Comparison of ENCODE assay signal across 8 cellular contexts in genomic region chr4:4542824-4543485, GRCh38. TPM values are rescaled to one million over a fixed set of nuclear protein-coding genes. Genes with fewer than 3 reads are reported as not detected.
DNase-seq lines count a peak whose midpoint lies in the region; ATAC-seq and TF ChIP-seq lines count a peak whose summit lies in the region.

No MANE protein-coding gene starts in this region.

- no peaks in the 10 kb centered on the region for H3K9me3 Mint-ChIP-seq in stimulated activated naive B cell treated with anti-CD40 and anti-IgM and Interleukin-4, amounts not matched to agents 10 μg/mL and 1 μg/mL and 100 μg/mL, for 72 hours

- H3K4me1 Mint-ChIP-seq in stimulated activated naive B cell treated with anti-CD40 and anti-IgM and Interleukin-4, amounts not matched to agents 10 μg/mL and 1 μg/mL and 100 μg/mL, for 72 hours = peaks cover 32 to 52% of the 10 kb centered on the region in 2 donors

- in situ Hi-C loops in KBM-7 (cut with MboI; ENCODE audit: low pct_unique_long_range_greater_than_20kb, low sequenced_read_pairs) = no loop called here

- peak overlapping the region; percentile 97 for H3K27ac Mint-ChIP-seq in stimulated activated naive B cell treated with anti-CD40 and anti-IgM and Interleukin-4, amounts not matched to agents 10 μg/mL and 1 μg/mL and 100 μg/mL, for 72 hours

- ATAC-seq in foreskin keratinocyte (peak; percentile 12), HG03432 (IDR thresholded peaks at IDR 0.05; ENCODE audit: unreplicated experiment) (no peak), GM18907 (IDR thresholded peaks at IDR 0.05; ENCODE audit: unreplicated experiment) (no peak)
- ATAC-seq in stimulated activated naive B cell treated with anti-CD40 and anti-IgM and Interleukin-4, amounts not matched to agents 10 μg/mL and 1 μg/mL and 100 μg/mL, for 72 hours (replicated peaks) = no peak

- peaks cover 7% of the 10 kb centered on the region for H3K4me1 ChIP-seq in foreskin keratinocyte

- DNase-seq in NCI-H82 (lab: John Stamatoyannopoulos, UW) = peak; percentile 45
- DNase-seq in NCI-H82 treated with DMSO at 0.1 percent for 48 hours (lab: John Stamatoyannopoulos, UW; ENCODE audit: unreplicated experiment) = no peak
- peak; percentile 13 for DNase-seq in SK-N-DZ (ENCODE audit: low spot score)
- DNase-seq in foreskin keratinocyte = peak in 1 of 2 donors; percentile 2
- no peak for DNase-seq in stimulated activated naive B cell treated with anti-CD40 and anti-IgM and Interleukin-4, amounts not matched to agents 10 μg/mL and 1 μg/mL and 100 μg/mL, for 72 hours
- no peak for DNase-seq in KBM-7

- no peak for TF ChIP-seq CTCF in foreskin keratinocyte (conservative IDR thresholded peaks at IDR 0.05)

- no peaks in the 10 kb centered on the region for H3K27me3 Mint-ChIP-seq in stimulated activated naive B cell treated with anti-CD40 and anti-IgM and Interleukin-4, amounts not matched to agents 10 μg/mL and 1 μg/mL and 100 μg/mL, for 72 hours

- no peaks in the 10 kb centered on the region for H3K27me3 ChIP-seq in foreskin keratinocyte

- peaks cover 17 to 28% of the 10 kb centered on the region in 2 donors for H3K36me3 Mint-ChIP-seq in stimulated activated naive B cell treated with anti-CD40 and anti-IgM and Interleukin-4, amounts not matched to agents 10 μg/mL and 1 μg/mL and 100 μg/mL, for 72 hours

- peak overlapping the region; percentile 91 to 99 for H3K4me3 Mint-ChIP-seq in stimulated activated naive B cell treated with anti-CD40 and anti-IgM and Interleukin-4, amounts not matched to agents 10 μg/mL and 1 μg/mL and 100 μg/mL, for 72 hours

- no peak overlapping the region for H3K27ac ChIP-seq in foreskin keratinocyte

RNA-seq across cellular contexts. Expression of gene STX18, which starts 1.1 kb away (rescaled TPM):
- 25.3 and 32.7 TPM in 2 replicates for polyA plus RNA-seq in SK-N-DZ (2014; cell fraction: cytosol; rRNA removed)
- polyA plus RNA-seq in SK-N-DZ (2014; cell fraction: nucleus; rRNA removed) = 43.4 and 53.1 TPM in 2 replicates
- total RNA-seq in foreskin keratinocyte = 20.1 and 22.7 TPM in 2 replicates
- polyA plus RNA-seq in foreskin keratinocyte = 23.4 and 23.8 TPM in 2 replicates

Comparison
In these comparisons a context has a peak if more than half of its experiments do, and no peak if none do; other contexts are left out.
1. DNase-seq: peak in NCI-H82 (single experiment) and SK-N-DZ (single experiment); none in NCI-H82 treated with DMSO at 0.1 percent for 48 hours (single experiment), stimulated activated naive B cell treated with anti-CD40 and anti-IgM and Interleukin-4, amounts not matched to agents 10 μg/mL and 1 μg/mL and 100 μg/mL, for 72 hours (single experiment) and KBM-7 (single experiment).